Comparison of ENCODE assay signal across 10 cellular contexts in the genomic region with DNA sequence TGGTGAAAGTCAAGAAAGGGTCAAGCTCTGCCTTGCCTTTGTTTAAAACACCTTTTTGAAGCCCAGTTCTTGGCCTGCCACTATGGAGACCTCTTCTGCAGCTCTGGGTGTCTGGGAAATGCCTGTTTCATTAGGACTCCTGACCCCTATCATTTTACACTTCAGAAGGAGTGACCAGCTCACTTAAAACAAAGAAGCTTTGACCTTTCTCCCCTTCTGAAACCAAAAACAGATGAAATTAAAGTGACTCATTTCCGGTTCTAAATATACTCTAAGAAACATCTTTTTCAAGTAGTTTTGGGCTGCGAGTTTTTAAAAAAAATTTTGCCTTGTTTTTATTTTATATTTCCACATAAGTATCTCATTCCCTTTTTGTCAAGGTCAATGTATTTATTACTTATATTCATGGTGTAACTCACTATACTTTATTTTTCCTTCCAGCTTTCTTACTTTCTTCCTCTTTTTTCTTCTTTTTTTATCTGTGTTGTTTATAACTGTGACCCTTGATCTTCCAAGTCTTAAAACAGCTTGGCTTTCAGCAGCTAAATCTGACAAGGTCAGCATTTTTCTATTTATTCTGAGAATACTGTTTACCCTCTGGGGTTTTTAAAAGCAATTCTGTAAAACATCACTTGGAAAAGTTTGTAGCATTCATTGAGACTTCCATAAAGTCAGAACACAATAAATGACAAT.
DNase-seq lines count a peak whose midpoint lies in the region; ATAC-seq, FAIRE-seq and TF ChIP-seq lines count a peak whose summit lies in the region.
"Had no signal": no experiment of that assay in that cellular context is flagged by ENCODE, and none has a peak within 500 bp of the region (broad histone marks: within the 10 kb centered on the region; RNA-seq: fewer than 3 reads in every experiment).

No MANE protein-coding gene starts in this region.

- no peak overlapping the region for H3K4me3 ChIP-seq in spleen

- no peaks in the 10 kb centered on the region for H3K27me3 ChIP-seq in spleen (replicated peaks in 1 of 7)

- 26 to 53% (median 45%) methylated on average over 2 of the region's 2 CpGs for WGBS in spleen, 5 donors

- no peaks in the 10 kb centered on the region for H3K36me3 Mint-ChIP-seq in mesothelial cell of epicardium
- H3K36me3 Mint-ChIP-seq: brain had no signal

- no peak for FAIRE-seq in RCC 7860 (lab: Jason Lieb, UNC)
- FAIRE-seq: urothelium cell line had no signal

- peaks cover 49% of the 10 kb centered on the region for H3K4me1 Mint-ChIP-seq in mesothelial cell of epicardium

- TF ChIP-seq POLR2A in spleen (IDR thresholded peaks at IDR 0.05): no peak

- peak overlapping the region; percentile 53 for H3K27ac Mint-ChIP-seq in mesothelial cell of epicardium

- peak overlapping the region in 2 of 8 donors; percentile 1 to 2 for H3K27ac ChIP-seq in spleen

- no peaks in the 10 kb centered on the region for H3K36me3 ChIP-seq in spleen

- intact Hi-C loops in spleen (cut with DNase I; ENCODE audit: low total_unique reads): no loop called here

- no peak for TF ChIP-seq CTCF in mesothelial cell of epicardium (IDR thresholded peaks at IDR 0.05; ENCODE audit: unreplicated experiment)
- TF ChIP-seq CTCF in spleen (IDR thresholded peaks at IDR 0.05 in 8 of 11, conservative IDR thresholded peaks at IDR 0.05 in 3 of 11): no peak

- ATAC-seq in GM18508 (IDR thresholded peaks at IDR 0.05; ENCODE audit: insufficient read depth, unreplicated experiment) (peak; percentile 64), HG02642 (IDR thresholded peaks at IDR 0.05; ENCODE audit: poor library complexity, unreplicated experiment) (peak; percentile 54)

- peaks cover 0 to 5% (median 0%) of the 10 kb centered on the region in 6 donors for H3K4me1 ChIP-seq in spleen

- no peak overlapping the region for H3K4me3 Mint-ChIP-seq in mesothelial cell of epicardium

- DNase-seq in RCC 7860 (ENCODE audit: low spot score): peak; percentile 4
- no peak for DNase-seq in mesothelial cell of epicardium (ENCODE audit: low spot score in 2 of 2, unreplicated experiment in 2 of 2)
- DNase-seq in SK-N-DZ (ENCODE audit: low spot score): no peak
- no peak for DNase-seq in GOT3 (lab: John Stamatoyannopoulos, UW)
- DNase-seq in NCI-H2029 treated with DMSO at 0.1 percent for 48 hours (lab: John Stamatoyannopoulos, UW): no peak
- no peak for DNase-seq in spleen

- H3K9me3 Mint-ChIP-seq in mesothelial cell of epicardium: no peaks in the 10 kb centered on the region
- H3K9me3 Mint-ChIP-seq: brain had no signal

- H3K27me3 Mint-ChIP-seq in mesothelial cell of epicardium (ENCODE audit: low read depth): no peaks in the 10 kb centered on the region

- no peaks in the 10 kb centered on the region for H3K9me3 ChIP-seq in spleen
